ENCODE assay signal across 19 cellular contexts in the genomic region with DNA sequence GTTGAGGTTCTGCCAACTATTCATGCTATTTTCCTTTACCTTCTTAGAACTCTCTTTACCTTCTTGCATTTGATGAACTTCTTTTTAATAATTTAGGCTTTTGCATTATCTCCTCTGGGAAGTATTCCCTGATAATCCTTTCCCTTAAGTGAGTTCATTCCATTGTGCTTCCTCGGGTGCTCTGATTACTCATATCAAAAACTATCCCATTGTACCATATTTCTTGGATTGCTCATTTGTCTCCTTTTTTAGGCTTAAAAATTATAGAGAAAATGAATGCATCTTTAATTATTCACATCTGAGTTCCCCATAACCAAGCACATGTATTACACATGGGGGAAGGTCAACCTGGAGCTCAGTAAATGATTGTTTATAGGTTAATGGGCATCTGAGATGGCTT. TPM values are rescaled to one million over a fixed set of nuclear protein-coding genes. Genes with fewer than 3 reads are reported as not detected.
DNase-seq lines count a peak whose midpoint lies in the region; ATAC-seq and TF ChIP-seq lines count a peak whose summit lies in the region.
"Had no signal": no experiment of that assay in that cellular context is flagged by ENCODE, and none has a peak within 500 bp of the region (broad histone marks: within the 10 kb centered on the region; RNA-seq: fewer than 3 reads in every experiment).

No MANE protein-coding gene starts in this region.

- no peak overlapping the region for H3K4me3 ChIP-seq in CD8-positive, alpha-beta T cell (ENCODE audit: low read depth, low read length)
- H3K4me3 ChIP-seq: left lung, prostate gland, stomach had no signal

- no peak overlapping the region for H3K27ac Mint-ChIP-seq in CD8-positive, alpha-beta T cell
- H3K27ac Mint-ChIP-seq: activated T-helper 2 cell treated with anti-CD3 and anti-CD28 coated beads, Interferon-gamma antibody, Interleukin-2, Interleukin-4, amounts not matched to agents 10 μg/mL and 5 μg/mL and 100 μg/mL, durations not matched to agents 14 hours and 24 hours and 36 hours; naive B cell; WTC11 had no signal

- in situ Hi-C loops in ACHN (cut with HindIII; ENCODE audit: low pct_ligation_motif_present, low pct_unique_long_range_greater_than_20kb, low sequenced_read_pairs) = no loop called here

- peaks cover 14% of the 10 kb centered on the region for H3K27me3 Mint-ChIP-seq in CD8-positive, alpha-beta T cell (ENCODE audit: low read depth)

- CTCF ChIA-PET in CD8-positive, alpha-beta T cell (lab: Charles Lee) = no interaction called here

- TF ChIP-seq CTCF in CD8-positive, alpha-beta T cell (IDR thresholded peaks at IDR 0.05) = no peak

- no peaks in the 10 kb centered on the region for H3K9me3 Mint-ChIP-seq in CD8-positive, alpha-beta T cell
- H3K9me3 Mint-ChIP-seq: activated T-helper 2 cell treated with anti-CD3 and anti-CD28 coated beads, Interferon-gamma antibody, Interleukin-2, Interleukin-4, amounts not matched to agents 10 μg/mL and 5 μg/mL and 100 μg/mL, durations not matched to agents 14 hours and 24 hours and 36 hours; naive B cell; WTC11 had no signal

- POLR2A ChIA-PET in CD8-positive, alpha-beta T cell (lab: Charles Lee) = no interaction called here

- H3K36me3 ChIP-seq in CD8-positive, alpha-beta T cell (ENCODE audit: insufficient read depth, low read length) = no peaks in the 10 kb centered on the region
- H3K36me3 ChIP-seq: left lung, prostate gland, stomach had no signal

- ATAC-seq in GM18498 (IDR thresholded peaks at IDR 0.05; ENCODE audit: unreplicated experiment) (no peak), HG03432 (IDR thresholded peaks at IDR 0.05; ENCODE audit: unreplicated experiment) (no peak)
- ATAC-seq in CD8-positive, alpha-beta T cell = no peak
- ATAC-seq: left lung, WTC11 had no signal

- no peaks in the 10 kb centered on the region for H3K27me3 ChIP-seq in CD8-positive, alpha-beta T cell (ENCODE audit: insufficient read depth, low read length)
- H3K27me3 ChIP-seq: left lung, stomach had no signal

- H3K27ac ChIP-seq in CD8-positive, alpha-beta T cell (ENCODE audit: low read depth, low read length) = no peak overlapping the region
- H3K27ac ChIP-seq: left lung, prostate gland, stomach had no signal

- no peak overlapping the region for H3K4me3 Mint-ChIP-seq in CD8-positive, alpha-beta T cell
- H3K4me3 Mint-ChIP-seq: naive B cell, WTC11 had no signal

- no peaks in the 10 kb centered on the region for H3K4me1 ChIP-seq in CD8-positive, alpha-beta T cell (ENCODE audit: insufficient read depth, low read length)
- H3K4me1 ChIP-seq: prostate gland had no signal

- intact Hi-C loops in CD8-positive, alpha-beta T cell (cut with DNase I, micrococcal nuclease) = no loop called here

- no peaks in the 10 kb centered on the region for H3K9me3 ChIP-seq in CD8-positive, alpha-beta T cell (ENCODE audit: low read length)
- H3K9me3 ChIP-seq: left lung, prostate gland, stomach had no signal

- no peaks in the 10 kb centered on the region for H3K4me1 Mint-ChIP-seq in CD8-positive, alpha-beta T cell (ENCODE audit: low read depth)

- H3K36me3 Mint-ChIP-seq in CD8-positive, alpha-beta T cell = no peaks in the 10 kb centered on the region
- H3K36me3 Mint-ChIP-seq: naive B cell, WTC11 had no signal

- DNase-seq in ACHN (peak; percentile 29), HS-27A (ENCODE audit: low read depth) (peak; percentile 77), astrocyte of the hippocampus (ENCODE audit: low read depth, low spot score) (peak; percentile 21), glomerular visceral epithelial cell (ENCODE audit: extremely low spot score) (peak; percentile 33)
- DNase-seq in stimulated activated CD4-positive, alpha-beta T cell treated with anti-CD3 and anti-CD28 coated beads, Interleukin-1b, Interleukin-23, amount 100 ng/mL, for 48 hours = no peak
- DNase-seq in CD8-positive, alpha-beta T cell = no peak
- DNase-seq: amygdala, left lung, naive B cell, NCI-H2029 treated with DMSO at 0.1 percent for 48 hours, NCI-H774, stomach had no signal

RNA-seq across cellular contexts. Expression of a gene that starts 2.5 kb away (rescaled TPM):
- total RNA-seq in CD8-positive, alpha-beta T cell = not detected
- total RNA-seq: activated CD8-positive, alpha-beta memory T cell treated with anti-CD3 and anti-CD28 coated beads for 36 hours; activated T-helper 2 cell treated with anti-CD3 and anti-CD28 coated beads, Interferon-gamma antibody, Interleukin-2, Interleukin-4, amounts not matched to agents 10 μg/mL and 5 μg/mL and 100 μg/mL, durations not matched to agents 14 hours and 24 hours and 36 hours; left lung; stomach; T-helper 1 cell treated with Interleukin-12 subunit alpha and Interleukin-12 subunit beta and Interleukin-4 antibody, amounts not matched to agents 30 ng/mL and 1 ng/mL, for 36 hours; WTC11 had no signal

RNA-seq across cellular contexts. Expression of a gene that starts 10.6 kb away (rescaled TPM):
- not detected for total RNA-seq in CD8-positive, alpha-beta T cell
- total RNA-seq: activated CD8-positive, alpha-beta memory T cell treated with anti-CD3 and anti-CD28 coated beads for 36 hours; activated T-helper 2 cell treated with anti-CD3 and anti-CD28 coated beads, Interferon-gamma antibody, Interleukin-2, Interleukin-4, amounts not matched to agents 10 μg/mL and 5 μg/mL and 100 μg/mL, durations not matched to agents 14 hours and 24 hours and 36 hours; prostate gland; stomach; T-helper 1 cell treated with Interleukin-12 subunit alpha and Interleukin-12 subunit beta and Interleukin-4 antibody, amounts not matched to agents 30 ng/mL and 1 ng/mL, for 36 hours; WTC11 had no signal

RNA-seq across cellular contexts. Expression of a gene that starts 15.2 kb away (rescaled TPM):
- total RNA-seq in CD8-positive, alpha-beta T cell = 10 to 100 TPM; 65.1 to 68.7 TPM

RNA-seq across cellular contexts. Expression of a gene that starts 44.6 kb away (rescaled TPM):
- total RNA-seq in CD8-positive, alpha-beta T cell = not detected
- total RNA-seq: activated CD8-positive, alpha-beta memory T cell treated with anti-CD3 and anti-CD28 coated beads for 36 hours; activated T-helper 2 cell treated with anti-CD3 and anti-CD28 coated beads, Interferon-gamma antibody, Interleukin-2, Interleukin-4, amounts not matched to agents 10 μg/mL and 5 μg/mL and 100 μg/mL, durations not matched to agents 14 hours and 24 hours and 36 hours; T-helper 1 cell treated with Interleukin-12 subunit alpha and Interleukin-12 subunit beta and Interleukin-4 antibody, amounts not matched to agents 30 ng/mL and 1 ng/mL, for 36 hours had no signal

Comparison
In these comparisons a context has a peak if more than half of its experiments do, and no peak if none do; other contexts are left out.
1. DNase-seq: peak in ACHN (single experiment), HS-27A (single experiment), astrocyte of the hippocampus (single experiment) and glomerular visceral epithelial cell (single experiment); none in stimulated activated CD4-positive, alpha-beta T cell treated with anti-CD3 and anti-CD28 coated beads, Interleukin-1b, Interleukin-23, amount 100 ng/mL, for 48 hours (single experiment) and CD8-positive, alpha-beta T cell (0 of 7).